In genomic region chr12:115451151-115451784, GRCh38 we compare ENCODE assay signal across 9 cellular contexts.
DNase-seq lines count a peak whose midpoint lies in the region; TF ChIP-seq lines count a peak whose summit lies in the region.
"Had no signal": no experiment of that assay in that cellular context is flagged by ENCODE, and none has a peak within 500 bp of the region (broad histone marks: within the 10 kb centered on the region; RNA-seq: fewer than 3 reads in every experiment).

No MANE protein-coding gene starts in this region.

- H3K4me2 ChIP-seq in KMS-11 (no peak overlapping the region), neural progenitor cell (peak overlapping the region; percentile 79)

- intact Hi-C loops in esophagus muscularis mucosa (cut with DNase I), result no loop called here
- intact Hi-C loops in transverse colon (cut with DNase I; ENCODE audit: low total_unique reads), result no loop called here

- TF ChIP-seq CTCF in BE2C (IDR thresholded peaks at IDR 0.05; ENCODE audit: low read depth, low read length) (no peak), KMS-11 (conservative IDR thresholded peaks at IDR 0.05; ENCODE audit: low read depth, low read length) (no peak), esophagus muscularis mucosa (IDR thresholded peaks at IDR 0.05) (no peak), neural progenitor cell (IDR thresholded peaks at IDR 0.05) (no peak), transverse colon (IDR thresholded peaks at IDR 0.05) (no peak)

- H4K20me1 ChIP-seq in KMS-11 (ENCODE audit: insufficient read depth), result no peaks in the 10 kb centered on the region
- H4K20me1 ChIP-seq in neural progenitor cell (ENCODE audit: low read depth), result peaks cover 9% of the 10 kb centered on the region

- DNase-seq in BE2C (peak; percentile 38), esophagus muscularis mucosa (ENCODE audit: extremely low spot score) (no peak), neural progenitor cell (ENCODE audit: low spot score) (no peak), NCI-H226 (no peak), transverse colon (no peak), SHP77 (lab: John Stamatoyannopoulos, UW) (no peak), DMS153 treated with DMSO at 0.1 percent for 48 hours (lab: John Stamatoyannopoulos, UW; ENCODE audit: unreplicated experiment) (no peak)
- DNase-seq: NCI-H446 treated with DMSO at 0.1 percent for 48 hours had no signal

- no peak overlapping the region for H3K27ac Mint-ChIP-seq in neural progenitor cell

- H3F3A ChIP-seq in neural progenitor cell (ENCODE audit: low read depth), result peaks cover 10% of the 10 kb centered on the region

- H3K4me1 ChIP-seq in BE2C (peaks cover 46% of the 10 kb centered on the region), KMS-11 (ENCODE audit: low read depth, poor library complexity, severe bottlenecking) (no peaks in the 10 kb centered on the region), esophagus muscularis mucosa (peaks cover 12 to 16% (median 13%) of the 10 kb centered on the region in 4 donors), neural progenitor cell (peaks cover 16% of the 10 kb centered on the region), transverse colon (peaks cover 0 to 9% (median 3%) of the 10 kb centered on the region in 4 donors)

- H3K4me3 Mint-ChIP-seq in neural progenitor cell, result peak overlapping the region; percentile 85

- no peak for TF ChIP-seq POLR2A in esophagus muscularis mucosa (IDR thresholded peaks at IDR 0.05; ENCODE audit: low read depth)
- TF ChIP-seq POLR2A in transverse colon (IDR thresholded peaks at IDR 0.05), result no peak

- H3K79me2 ChIP-seq in KMS-11 (ENCODE audit: insufficient read depth, low read depth) (no peaks in the 10 kb centered on the region), neural progenitor cell (ENCODE audit: low read depth) (no peaks in the 10 kb centered on the region)

- H3K27me3 ChIP-seq in BE2C (no peaks in the 10 kb centered on the region), KMS-11 (ENCODE audit: insufficient read depth, low read depth) (no peaks in the 10 kb centered on the region), esophagus muscularis mucosa (peaks cover 0 to 26% (median 2%) of the 10 kb centered on the region in 4 donors), neural progenitor cell (peaks cover 46% of the 10 kb centered on the region), transverse colon (peaks cover 9% of the 10 kb centered on the region)

- in situ Hi-C loops in transverse colon (cut with MboI; ENCODE audit: low pct_ligation_motif_present in 1 of 4, low pct_unique_long_range_greater_than_20kb in 1 of 4, low sequenced_read_pairs in 3 of 4), result no loop called here

- no peaks in the 10 kb centered on the region for H3K36me3 ChIP-seq in BE2C
- H3K36me3 ChIP-seq in KMS-11 (ENCODE audit: insufficient read depth), result no peaks in the 10 kb centered on the region
- H3K36me3 ChIP-seq in esophagus muscularis mucosa, result no peaks in the 10 kb centered on the region
- no peaks in the 10 kb centered on the region for H3K36me3 ChIP-seq in neural progenitor cell
- no peaks in the 10 kb centered on the region for H3K36me3 ChIP-seq in transverse colon

- WGBS in esophagus muscularis mucosa, result 58% methylated on average over 12 of the region's 12 CpGs
- whole genome bisulfite sequencing in transverse colon (ENCODE audit: low coverage in 1 of 2), 2 donors, result 57% methylated on average over 12 of the region's 12 CpGs; no CpG with 5 or more reads in 1 of the 2 donors

- H3K36me3 Mint-ChIP-seq in neural progenitor cell, result no peaks in the 10 kb centered on the region

- H2AFZ ChIP-seq in KMS-11 (ENCODE audit: low read depth) (peak overlapping the region; percentile 52; the same call in 1 of the 2 replicates), neural progenitor cell (replicated peaks) (no peak overlapping the region)

- no peak overlapping the region for H3K9ac ChIP-seq in KMS-11
- H3K9ac ChIP-seq in neural progenitor cell, result no peak overlapping the region

- H3K27ac ChIP-seq in KMS-11 (no peak overlapping the region), esophagus muscularis mucosa (replicated peaks in 1 of 4) (no peak overlapping the region), neural progenitor cell (no peak overlapping the region), transverse colon (no peak overlapping the region)

- TF ChIP-seq EP300 in esophagus muscularis mucosa (IDR thresholded peaks at IDR 0.05) (no peak), transverse colon (IDR thresholded peaks at IDR 0.05; ENCODE audit: low read depth) (no peak)

- H3K9me3 ChIP-seq in BE2C (no peaks in the 10 kb centered on the region), esophagus muscularis mucosa (no peaks in the 10 kb centered on the region), neural progenitor cell (ENCODE audit: low read depth) (no peaks in the 10 kb centered on the region), transverse colon (no peaks in the 10 kb centered on the region)

- H3K27me3 Mint-ChIP-seq in neural progenitor cell (ENCODE audit: insufficient read depth, low read depth), result peaks cover 14% of the 10 kb centered on the region

- H3K4me1 Mint-ChIP-seq in neural progenitor cell, result peaks cover 27% of the 10 kb centered on the region

- no peaks in the 10 kb centered on the region for H3K9me3 Mint-ChIP-seq in neural progenitor cell

- H3K4me3 ChIP-seq in BE2C (ENCODE audit: low read depth, low read length) (peak overlapping the region; percentile 49), KMS-11 (IDR thresholded peaks at IDR 0.05; ENCODE audit: insufficient read depth, low read depth, low read length) (no peak overlapping the region), esophagus muscularis mucosa (peak overlapping the region; percentile 41 to 53 (median 43)), neural progenitor cell (peak overlapping the region; percentile 50), transverse colon (peak overlapping the region in 2 of 4 donors; percentile 23 to 47)
